8 cellular contexts compared by ENCODE assay signal in the genomic region with DNA sequence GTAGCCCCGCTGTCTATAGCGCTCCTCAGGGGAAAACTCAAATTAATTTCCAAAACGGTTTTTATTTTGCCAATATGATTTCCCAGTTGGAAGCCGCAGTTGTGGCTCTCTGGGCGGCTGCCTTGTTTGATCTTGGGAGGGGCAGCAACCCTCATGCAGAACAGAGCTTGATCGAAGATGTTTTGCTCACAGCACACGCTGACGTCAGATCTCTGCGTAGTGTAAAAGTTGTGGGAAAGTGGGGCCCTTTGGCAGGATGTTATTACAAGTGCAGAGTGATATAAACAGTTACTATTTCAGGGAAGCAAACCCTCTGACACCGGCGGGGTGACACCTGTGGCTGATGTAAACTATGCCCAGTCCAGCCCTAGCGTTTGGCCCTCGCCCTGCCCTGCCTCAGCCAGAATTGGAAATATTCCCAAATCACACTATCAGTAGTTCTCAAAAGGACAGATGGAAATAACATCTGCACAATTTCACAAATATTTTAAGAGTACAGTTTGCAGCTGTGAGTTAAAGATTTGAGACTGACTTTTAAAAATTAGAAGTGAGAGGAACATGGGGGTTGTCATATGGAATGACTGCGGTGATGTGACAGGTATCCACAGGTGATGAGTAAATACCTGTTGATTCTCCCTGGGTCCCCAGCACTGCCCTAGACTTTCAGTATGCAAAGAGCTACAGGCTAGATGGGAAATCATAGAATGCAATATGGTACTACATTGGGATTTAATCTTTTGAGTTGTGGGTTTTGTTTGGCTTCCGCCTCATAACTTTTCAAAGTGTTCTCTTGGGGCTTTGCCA. TPM values are rescaled to one million over a fixed set of nuclear protein-coding genes. Genes with fewer than 3 reads are reported as not detected.
DNase-seq lines count a peak whose midpoint lies in the region; ATAC-seq and TF ChIP-seq lines count a peak whose summit lies in the region.

No MANE protein-coding gene starts in this region.

- H3K9me3 Mint-ChIP-seq in mesothelial cell of epicardium, result no peaks in the 10 kb centered on the region

- ATAC-seq in HG03520 (IDR thresholded peaks at IDR 0.05; ENCODE audit: unreplicated experiment) (no peak), GM18520 (IDR thresholded peaks at IDR 0.05; ENCODE audit: unreplicated experiment) (no peak), HG02610 (IDR thresholded peaks at IDR 0.05; ENCODE audit: unreplicated experiment) (no peak), HG03097 (IDR thresholded peaks at IDR 0.05; ENCODE audit: low FRiP score, unreplicated experiment) (no peak)

- H3K4me1 Mint-ChIP-seq in mesothelial cell of epicardium, result no peaks in the 10 kb centered on the region

- peak; percentile 13 for DNase-seq in stimulated activated CD4-positive, alpha-beta T cell treated with anti-CD3 and anti-CD28 coated beads, Interleukin-1b, Interleukin-23, amount 100 ng/mL, for 48 hours
- no peak for DNase-seq in stimulated activated CD4-positive, alpha-beta T cell treated with anti-CD3 and anti-CD28 coated beads, Interleukin-4, amount 100 ng/mL, for 1 hour
- DNase-seq in dermis blood vessel endothelial cell (peak; percentile 86), mesothelial cell of epicardium (ENCODE audit: low spot score in 2 of 2, unreplicated experiment in 2 of 2) (no peak)

- no peak for TF ChIP-seq CTCF in mesothelial cell of epicardium (IDR thresholded peaks at IDR 0.05; ENCODE audit: unreplicated experiment)

- peaks cover 65% of the 10 kb centered on the region for H3K27me3 Mint-ChIP-seq in mesothelial cell of epicardium (ENCODE audit: low read depth)

- no peak overlapping the region for H3K27ac Mint-ChIP-seq in mesothelial cell of epicardium

- no peaks in the 10 kb centered on the region for H3K36me3 Mint-ChIP-seq in mesothelial cell of epicardium

- peak overlapping the region; percentile 15 for H3K4me3 Mint-ChIP-seq in mesothelial cell of epicardium

RNA-seq across cellular contexts. Expression of a gene that starts 1.7 kb away (rescaled TPM):
- total RNA-seq in dermis blood vessel endothelial cell (45.1 and 60.0 TPM in 2 replicates), mesothelial cell of epicardium (1.2 to 1.4 TPM (median 1.3 TPM) in 3 replicates)

Comparison
In these comparisons a context has a peak if more than half of its experiments do, and no peak if none do; other contexts are left out.
1. DNase-seq: peak in stimulated activated CD4-positive, alpha-beta T cell treated with anti-CD3 and anti-CD28 coated beads, Interleukin-1b, Interleukin-23, amount 100 ng/mL, for 48 hours (single experiment) and dermis blood vessel endothelial cell (single experiment); none in stimulated activated CD4-positive, alpha-beta T cell treated with anti-CD3 and anti-CD28 coated beads, Interleukin-4, amount 100 ng/mL, for 1 hour (single experiment) and mesothelial cell of epicardium (0 of 2).
2. RNA of a gene that starts 1.7 kb away (total RNA-seq): 45.1 to 60.0 TPM in dermis blood vessel endothelial cell; 1.2 to 1.4 TPM in mesothelial cell of epicardium; every median in the first group is over 10 times any median in the second.